10 cellular contexts compared by ENCODE assay signal in genomic region chr7:104883248-104883717, GRCh38.
DNase-seq lines count a peak whose midpoint lies in the region; ATAC-seq and TF ChIP-seq lines count a peak whose summit lies in the region.
"Had no signal": no experiment of that assay in that cellular context is flagged by ENCODE, and none has a peak within 500 bp of the region (broad histone marks: within the 10 kb centered on the region; RNA-seq: fewer than 3 reads in every experiment).

No MANE protein-coding gene starts in this region.

- peak; percentile 10 for ATAC-seq in GM19395 (IDR thresholded peaks at IDR 0.05; ENCODE audit: unreplicated experiment)
- peak; percentile 5 for ATAC-seq in HG03066 (IDR thresholded peaks at IDR 0.05; ENCODE audit: low read depth, unreplicated experiment)

- intact Hi-C loops in esophagus muscularis mucosa (cut with DNase I) (loop anchor here (2.0 kb wide), 1 partner anchor 34 kb away; no protein-coding TSS in a partner anchor), sigmoid colon (cut with DNase I) (loop anchor here (1.0 kb wide), 1 partner anchor 35 kb away; no protein-coding TSS in a partner anchor)

- TF ChIP-seq CTCF in esophagus muscularis mucosa (IDR thresholded peaks at IDR 0.05) (no peak), sigmoid colon (IDR thresholded peaks at IDR 0.05) (no peak)

- H3K9me3 ChIP-seq in esophagus muscularis mucosa, result no peaks in the 10 kb centered on the region
- no peaks in the 10 kb centered on the region for H3K9me3 ChIP-seq in sigmoid colon
- H3K9me3 ChIP-seq: colonic mucosa, SJSA1, vagina had no signal

- H3K4me3 ChIP-seq in esophagus muscularis mucosa (peak overlapping the region in 1 of 4 donors; percentile 6), sigmoid colon (no peak overlapping the region)
- H3K4me3 ChIP-seq: SJSA1 had no signal

- no peaks in the 10 kb centered on the region for H3K27me3 ChIP-seq in esophagus muscularis mucosa
- H3K27me3 ChIP-seq in sigmoid colon, result no peaks in the 10 kb centered on the region
- H3K27me3 ChIP-seq: colonic mucosa, SJSA1, vagina had no signal

- TF ChIP-seq EP300 in esophagus muscularis mucosa (IDR thresholded peaks at IDR 0.05) (no peak), sigmoid colon (IDR thresholded peaks at IDR 0.05) (no peak)

- H3K4me1 ChIP-seq in esophagus muscularis mucosa (peaks cover 11 to 17% (median 13%) of the 10 kb centered on the region in 4 donors), sigmoid colon (peaks cover 0 to 20% (median 14%) of the 10 kb centered on the region in 4 donors)
- H3K4me1 ChIP-seq: colonic mucosa had no signal

- 17% methylated on average over 6 of the region's 6 CpGs for WGBS in esophagus muscularis mucosa
- WGBS in sigmoid colon, 2 donors, result 23 to 40% methylated on average over 6 of the region's 6 CpGs

- TF ChIP-seq POLR2A in esophagus muscularis mucosa (IDR thresholded peaks at IDR 0.05; ENCODE audit: low read depth) (no peak), sigmoid colon (IDR thresholded peaks at IDR 0.05) (no peak)

- H3K27ac ChIP-seq in esophagus muscularis mucosa (replicated peaks in 1 of 4) (peak overlapping the region; percentile 34 to 65 (median 62)), sigmoid colon (peak overlapping the region; percentile 26 to 55 (median 32))
- H3K27ac ChIP-seq: SJSA1, vagina had no signal

- no peak for DNase-seq in esophagus muscularis mucosa (ENCODE audit: extremely low spot score)
- no peak for DNase-seq in sigmoid colon
- no peak for DNase-seq in DMS153 treated with DMSO at 0.1 percent for 48 hours (lab: John Stamatoyannopoulos, UW; ENCODE audit: unreplicated experiment)
- DNase-seq in stimulated activated CD4-positive, alpha-beta T cell treated with anti-CD3 and anti-CD28 coated beads, Interleukin-1b, Interleukin-23, amount 100 ng/mL, for 48 hours, result no peak
- DNase-seq in central memory CD4-positive, alpha-beta T cell, result no peak

- H3K36me3 ChIP-seq in esophagus muscularis mucosa (no peaks in the 10 kb centered on the region), sigmoid colon (no peaks in the 10 kb centered on the region)
- H3K36me3 ChIP-seq: colonic mucosa, SJSA1, vagina had no signal
